8 cellular contexts compared by ENCODE assay signal in the genomic region with DNA sequence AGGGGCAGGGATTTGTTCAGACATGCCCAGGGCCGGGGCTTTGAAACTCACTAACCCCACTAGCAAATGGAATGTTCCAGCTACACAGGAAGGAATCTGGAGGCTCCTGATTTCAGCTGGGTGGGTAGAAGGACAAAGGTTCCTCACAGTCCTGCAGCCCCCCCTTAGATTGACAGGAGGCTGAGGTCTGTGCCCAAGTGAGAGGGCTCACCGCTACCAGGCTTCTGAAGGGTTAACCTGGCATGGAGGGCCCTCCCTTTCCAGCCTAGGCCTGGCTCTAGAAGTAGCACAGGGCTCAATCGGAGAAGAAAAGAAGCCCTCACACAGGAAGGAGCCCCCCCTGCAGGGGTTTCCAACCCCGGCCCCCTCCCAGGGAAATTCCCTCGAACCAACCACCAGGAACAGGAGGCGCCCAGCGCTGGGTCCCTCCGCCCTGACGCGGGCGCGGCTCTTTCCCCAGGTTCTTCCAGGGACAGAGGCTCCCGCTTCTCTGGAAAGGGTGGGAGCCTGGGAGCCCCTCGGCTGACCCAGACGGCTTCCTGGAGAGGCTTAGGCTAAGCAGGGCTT. TPM values are rescaled to one million over a fixed set of nuclear protein-coding genes. Genes with fewer than 3 reads are reported as not detected.
DNase-seq lines count a peak whose midpoint lies in the region; ATAC-seq and TF ChIP-seq lines count a peak whose summit lies in the region.

No MANE protein-coding gene starts in this region.

- intact Hi-C loops in right lobe of liver (cut with DNase I) = no loop called here

- H3K36me3 ChIP-seq in right lobe of liver (peaks cover 0 to 15% (median 8%) of the 10 kb centered on the region in 4 donors), suprapubic skin (peaks cover 30% of the 10 kb centered on the region)

- 89% methylated on average over 11 of the region's 15 CpGs for WGBS in right lobe of liver (ENCODE audit: insufficient coverage, low coverage, low lambda C conversion rate, missing lambda C conversion rate)
- 47% methylated on average over 3 of the region's 15 CpGs for WGBS in suprapubic skin

- H3K27ac ChIP-seq in coronary artery (peak overlapping the region in 1 of 2 donors; percentile 90), right lobe of liver (peak overlapping the region; percentile 30 to 72 (median 47)), suprapubic skin (peak overlapping the region; percentile 94)

- H3K4me3 ChIP-seq in coronary artery (peak overlapping the region; percentile 74), right lobe of liver (peak overlapping the region; percentile 19 to 95 (median 89)), suprapubic skin (peak overlapping the region; percentile 84)

- no peak overlapping the region for H3K27ac Mint-ChIP-seq in natural killer cell treated with Interleukin-12 subunit alpha and Interleukin-12 subunit beta and Interleukin-15 and Interleukin-18, amount 100 ng/mL, for 72 hours

- peaks cover 7 to 20% of the 10 kb centered on the region in 2 donors for H3K4me1 Mint-ChIP-seq in natural killer cell treated with Interleukin-12 subunit alpha and Interleukin-12 subunit beta and Interleukin-15 and Interleukin-18, amount 100 ng/mL, for 72 hours (ENCODE audit: low read depth in 2 of 2)

- TF ChIP-seq POLR2A in right lobe of liver (IDR thresholded peaks at IDR 0.05) (no peak), suprapubic skin (IDR thresholded peaks at IDR 0.05) (no peak)

- TF ChIP-seq EP300 in Ishikawa (IDR thresholded peaks at IDR 0.05; ENCODE audit: borderline replicate concordance) = peak; percentile 70
- TF ChIP-seq EP300 in suprapubic skin (IDR thresholded peaks at IDR 0.05) = no peak

- peaks cover 4 to 7% of the 10 kb centered on the region in 2 donors for H3K27me3 Mint-ChIP-seq in natural killer cell treated with Interleukin-12 subunit alpha and Interleukin-12 subunit beta and Interleukin-15 and Interleukin-18, amount 100 ng/mL, for 72 hours

- no peaks in the 10 kb centered on the region for H3K36me3 Mint-ChIP-seq in natural killer cell treated with Interleukin-12 subunit alpha and Interleukin-12 subunit beta and Interleukin-15 and Interleukin-18, amount 100 ng/mL, for 72 hours

- H3K9me3 ChIP-seq in right lobe of liver = no peaks in the 10 kb centered on the region
- no peaks in the 10 kb centered on the region for H3K9me3 ChIP-seq in suprapubic skin

- no peaks in the 10 kb centered on the region for H3K9me3 Mint-ChIP-seq in natural killer cell treated with Interleukin-12 subunit alpha and Interleukin-12 subunit beta and Interleukin-15 and Interleukin-18, amount 100 ng/mL, for 72 hours

- ATAC-seq in right lobe of liver (no peak), GM18519 (IDR thresholded peaks at IDR 0.05; ENCODE audit: low FRiP score, unreplicated experiment) (no peak), GM21367 (IDR thresholded peaks at IDR 0.05; ENCODE audit: unreplicated experiment) (no peak)
- ATAC-seq in natural killer cell treated with Interleukin-12 subunit alpha and Interleukin-12 subunit beta and Interleukin-15 and Interleukin-18, amount 100 ng/mL, for 72 hours = no peak

- TF ChIP-seq CTCF in coronary artery (IDR thresholded peaks at IDR 0.05) = no peak
- no peak for TF ChIP-seq CTCF in right lobe of liver (IDR thresholded peaks at IDR 0.05)
- TF ChIP-seq CTCF in suprapubic skin (IDR thresholded peaks at IDR 0.05) = no peak

- DNase-seq in coronary artery (ENCODE audit: low spot score) (no peak), right lobe of liver (no peak), suprapubic skin (ENCODE audit: low spot score in 2 of 2) (no peak)
- no peak for DNase-seq in activated CD4-positive, alpha-beta T cell treated with anti-CD3 and anti-CD28 coated beads, Interleukin-2, amount 50 U/mL, for 4 hours
- no peak for DNase-seq in natural killer cell treated with Interleukin-12 subunit alpha and Interleukin-12 subunit beta and Interleukin-15 and Interleukin-18, amount 100 ng/mL, for 72 hours (ENCODE audit: low spot score)

- H3K4me1 ChIP-seq in right lobe of liver (peaks cover 0 to 18% (median 7%) of the 10 kb centered on the region in 4 donors), suprapubic skin (peaks cover 81% of the 10 kb centered on the region)

- TF ChIP-seq RAD21 in Ishikawa (IDR thresholded peaks at IDR 0.05; ENCODE audit: low read depth) = no peak

- H3K4me3 Mint-ChIP-seq in natural killer cell treated with Interleukin-12 subunit alpha and Interleukin-12 subunit beta and Interleukin-15 and Interleukin-18, amount 100 ng/mL, for 72 hours = no peak overlapping the region

- no peaks in the 10 kb centered on the region for H3K27me3 ChIP-seq in right lobe of liver
- H3K27me3 ChIP-seq in suprapubic skin = no peaks in the 10 kb centered on the region

TF ChIP-seq in Ishikawa, 13 proteins besides CTCF, POLR2A, EP300 and RAD21:
- TF ChIP-seq CREB1 (IDR thresholded peaks at IDR 0.05; ENCODE audit: low read depth) (no peak), MAX (IDR thresholded peaks at IDR 0.05) (no peak), ZBTB7A (IDR thresholded peaks at IDR 0.05; ENCODE audit: low read depth) (peak; percentile 81; the same call in 1 of the 2 replicates), CEBPB (IDR thresholded peaks at IDR 0.05) (no peak), TAF1 (IDR thresholded peaks at IDR 0.05; ENCODE audit: low read depth) (no peak), TCF12 (IDR thresholded peaks at IDR 0.05; ENCODE audit: low read depth) (peak; percentile 83), REST (IDR thresholded peaks at IDR 0.05; ENCODE audit: low read depth) (0 out of 2 replicates have a peak, but pooled peaks have one; percentile 19), EGR1 (IDR thresholded peaks at IDR 0.05) (no peak), YY1 (IDR thresholded peaks at IDR 0.05; ENCODE audit: low read depth) (no peak), FOXM1 (IDR thresholded peaks at IDR 0.05; ENCODE audit: borderline replicate concordance, low read depth) (peak; percentile 52; the same call in 1 of the 2 replicates), NFIC (IDR thresholded peaks at IDR 0.05) (peak; percentile 46; the same call in 1 of the 2 replicates), USF1 (IDR thresholded peaks at IDR 0.05) (no peak), TEAD4 (IDR thresholded peaks at IDR 0.05) (peak; percentile 80)

RNA-seq across cellular contexts. Expression of gene EPHA2, which starts 3.3 kb away (rescaled TPM):
- total RNA-seq in right lobe of liver (10 to 100 TPM in 4 of 6 experiments, 1 to 10 TPM in 2; 6.0 to 14.7 (median 10.8) TPM), suprapubic skin (100 to 1,000 TPM in 3 of 4 donors, 10 to 100 TPM in 1; 59.0 to 145 (median 104) TPM)
- total RNA-seq in natural killer cell treated with Interleukin-12 subunit alpha and Interleukin-12 subunit beta and Interleukin-15 and Interleukin-18, amount 100 ng/mL, for 72 hours = not detected

RNA-seq across cellular contexts. Expression of gene ARHGEF19, which starts 59.8 kb away (rescaled TPM):
- total RNA-seq in right lobe of liver = 1 to 10 TPM in 4 of 6 experiments, under 1 TPM in 2; 0.31 to 2.8 (median 1.5) TPM
- total RNA-seq in suprapubic skin = 10 to 100 TPM; 33.0 to 83.8 (median 45.7) TPM
- 10 to 100 TPM; 13.0 to 14.0 TPM for total RNA-seq in natural killer cell treated with Interleukin-12 subunit alpha and Interleukin-12 subunit beta and Interleukin-15 and Interleukin-18, amount 100 ng/mL, for 72 hours

Comparison
In these comparisons a context has a peak if more than half of its experiments do, and no peak if none do; other contexts are left out.
1. RNA of gene EPHA2, which starts 3.3 kb away (total RNA-seq): 59.0 to 145 TPM in suprapubic skin and 6.0 to 14.7 TPM in right lobe of liver; not detected in natural killer cell treated with Interleukin-12 subunit alpha and Interleukin-12 subunit beta and Interleukin-15 and Interleukin-18, amount 100 ng/mL, for 72 hours; every median in the first group is over 4 times any median in the second.
2. Peak in every context shown above with its lines, with median percentiles within 50 percentile points of each other: H3K4me3 ChIP-seq.